23 cellular contexts compared by ENCODE assay signal in the genomic region with DNA sequence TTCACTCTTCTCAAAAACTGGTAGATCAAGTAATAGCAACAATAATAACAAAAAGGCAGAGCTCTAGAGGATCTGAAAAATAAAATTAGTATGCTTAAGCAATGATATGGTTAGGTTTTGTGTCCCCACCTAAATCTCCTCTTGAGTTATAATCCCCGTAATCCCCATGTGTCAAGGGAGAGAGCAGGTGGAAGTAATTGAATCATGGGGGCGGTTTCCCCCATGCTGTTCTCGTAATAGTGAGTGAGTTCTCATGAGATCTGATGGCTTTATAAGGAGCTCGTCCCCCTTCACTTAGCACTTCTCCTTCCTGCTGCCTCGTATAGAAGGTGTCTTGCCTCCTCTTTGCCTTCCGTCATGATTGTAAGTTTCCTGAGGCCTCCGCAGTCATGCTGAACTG.
A peak's percentile ranks its signal among the peaks of the same experiment; 100 is the strongest.
DNase-seq lines count a peak whose midpoint lies in the region; ATAC-seq, FAIRE-seq and TF ChIP-seq lines count a peak whose summit lies in the region.
"Had no signal": no experiment of that assay in that cellular context is flagged by ENCODE, and none has a peak within 500 bp of the region (broad histone marks: within the 10 kb centered on the region; RNA-seq: fewer than 3 reads in every experiment).

No MANE protein-coding gene starts in this region.

- H3K36me3 ChIP-seq in GM12878 (ENCODE audit: control insufficient read depth in 2 of 2, insufficient read depth in 2 of 2, low read length in 1 of 2), result no peaks in the 10 kb centered on the region
- no peaks in the 10 kb centered on the region for H3K36me3 ChIP-seq in neural progenitor cell
- H3K36me3 ChIP-seq in breast epithelium, result no peaks in the 10 kb centered on the region
- H3K36me3 ChIP-seq: BLaER1 had no signal

- RAD21 ChIA-PET in GM12878 (lab: Charles Lee; ENCODE audit: unreplicated experiment), result interaction anchor here (1.5 kb wide), 1 partner anchor 123 kb away, joined by 5 read pairs; no protein-coding TSS in a partner anchor

- TF ChIP-seq EP300 in GM12878 (IDR thresholded peaks at IDR 0.05; ENCODE audit: borderline replicate concordance in 1 of 2, control insufficient read depth in 1 of 2, low read depth in 2 of 2, low read length in 2 of 2), result no peak

- no peak overlapping the region for H3K27ac Mint-ChIP-seq in neural progenitor cell
- H3K27ac Mint-ChIP-seq: CD14-positive monocyte had no signal

- peak; percentile 35 for FAIRE-seq in GM12878 (lab: Jason Lieb, UNC)
- FAIRE-seq: A549, GM12891, GM19239 had no signal

- BruUV-seq in GM12878 (replicated peaks; lab: Mats Ljungman, UMichigan), result no TSS peak

- no peaks in the 10 kb centered on the region for H3K27me3 ChIP-seq in GM12878 (replicated peaks in 1 of 2; ENCODE audit: control insufficient read depth in 2 of 2, insufficient read depth in 2 of 2, low read length in 1 of 2)
- no peaks in the 10 kb centered on the region for H3K27me3 ChIP-seq in neural progenitor cell
- H3K27me3 ChIP-seq in breast epithelium, result no peaks in the 10 kb centered on the region
- H3K27me3 ChIP-seq: BLaER1 had no signal

- H3K4me3 ChIP-seq in GM12878, result no peak overlapping the region
- H3K4me3 ChIP-seq in neural progenitor cell, result no peak overlapping the region
- no peak overlapping the region for H3K4me3 ChIP-seq in breast epithelium
- H3K4me3 ChIP-seq: A549, BLaER1, GM23248 had no signal

- no peaks in the 10 kb centered on the region for H3K79me2 ChIP-seq in GM12878 (ENCODE audit: control insufficient read depth, insufficient read depth, low read length)
- no peaks in the 10 kb centered on the region for H3K79me2 ChIP-seq in neural progenitor cell (ENCODE audit: low read depth)

- in situ Hi-C loops in GM12878 (cut with MboI), result no loop called here

- no peaks in the 10 kb centered on the region for H3K36me3 Mint-ChIP-seq in neural progenitor cell
- H3K36me3 Mint-ChIP-seq: CD14-positive monocyte; CD4-positive, alpha-beta memory T cell had no signal

- SMC1A ChIA-PET in GM12878 (lab: Charles Lee; ENCODE audit: uncharacterized antibody, unreplicated experiment), result no interaction called here

- no peak for ATAC-seq in GM12878
- ATAC-seq: A549 had no signal

- TF ChIP-seq RAD21 in GM12878 (IDR thresholded peaks at IDR 0.05; ENCODE audit: insufficient read depth, low read depth, low read length), result no peak

- H2AFZ ChIP-seq in GM12878 (ENCODE audit: control insufficient read depth, low read depth, low read length) (no peak overlapping the region), neural progenitor cell (replicated peaks) (no peak overlapping the region)
- H2AFZ ChIP-seq: GM23248 had no signal

- H3K9ac ChIP-seq in GM12878 (ENCODE audit: control insufficient read depth, insufficient read depth, low read length), result no peak overlapping the region
- no peak overlapping the region for H3K9ac ChIP-seq in neural progenitor cell
- H3K9ac ChIP-seq: BLaER1, GM23248 had no signal

- peak; percentile 1 for DNase-seq in activated CD8-positive, alpha-beta memory T cell treated with anti-CD3 and anti-CD28 coated beads, Interleukin-2, amount 50 U/mL, for 48 hours
- DNase-seq in activated CD8-positive, alpha-beta memory T cell treated with anti-CD3 and anti-CD28 coated beads, Interleukin-2, amount 50 U/mL, for 4 hours, result no peak
- DNase-seq in NCI-H82 (lab: John Stamatoyannopoulos, UW), result peak; percentile 97
- DNase-seq in GM12878 (ENCODE audit: low read depth, low spot score), result no peak
- DNase-seq in neural progenitor cell (ENCODE audit: low spot score), result peak; percentile 7
- DNase-seq in stimulated activated CD4-positive, alpha-beta T cell treated with anti-CD3 and anti-CD28 coated beads, Interleukin-15, amount 100 ng/mL, for 24 hours, result no peak
- no peak for DNase-seq in breast epithelium (ENCODE audit: low spot score in 2 of 2)
- DNase-seq in effector CD4-positive, alpha-beta T cell, result no peak
- DNase-seq: Calu3; CD4-positive, alpha-beta memory T cell; DMS 273 treated with DMSO at 0.1 percent for 48 hours; DMS53; DND-41; EL; GM23248; HCEC 1CT had no signal

- no peak for TF ChIP-seq POLR2A in GM12878 (IDR thresholded peaks at IDR 0.05; ENCODE audit: low read depth, low read length)
- TF ChIP-seq POLR2A in breast epithelium (IDR thresholded peaks at IDR 0.05), result no peak

- POLR2A ChIA-PET in GM12878 (lab: Charles Lee), result no interaction called here

- peaks cover 3% of the 10 kb centered on the region for H3K4me1 Mint-ChIP-seq in neural progenitor cell
- H3K4me1 Mint-ChIP-seq: CD14-positive monocyte; CD4-positive, alpha-beta memory T cell had no signal

- H3K9me3 ChIP-seq in GM12878 (replicated peaks; ENCODE audit: control insufficient read depth, insufficient read depth, low read length), result no peaks in the 10 kb centered on the region; the same call in 2 of the 3 replicates
- no peaks in the 10 kb centered on the region for H3K9me3 ChIP-seq in neural progenitor cell (ENCODE audit: low read depth)
- H3K9me3 ChIP-seq in breast epithelium, result peaks cover 0 to 14% of the 10 kb centered on the region in 2 donors
- H3K9me3 ChIP-seq: A549 had no signal

- H3K27me3 Mint-ChIP-seq in neural progenitor cell (ENCODE audit: insufficient read depth, low read depth), result peaks cover 2% of the 10 kb centered on the region

- TF ChIP-seq CTCF in GM12878 (IDR thresholded peaks at IDR 0.05 in 2 of 3, conservative IDR thresholded peaks at IDR 0.05 in 1 of 3; ENCODE audit: control insufficient read depth in 2 of 3, extremely low read depth in 1 of 3, insufficient read depth in 1 of 3, low read depth in 3 of 3, low read length in 3 of 3) (no peak), neural progenitor cell (IDR thresholded peaks at IDR 0.05) (no peak), breast epithelium (IDR thresholded peaks at IDR 0.05) (no peak)

- H3K9me3 Mint-ChIP-seq in neural progenitor cell, result peaks cover 3% of the 10 kb centered on the region

- intact Hi-C loops in GM12878 (cut with micrococcal nuclease; ENCODE audit: unreplicated experiment) (no loop called here), breast epithelium (cut with DNase I; ENCODE audit: low total_unique reads) (no loop called here)

- H3K4me1 ChIP-seq in GM12878 (ENCODE audit: control insufficient read depth, insufficient read depth, low read length) (no peaks in the 10 kb centered on the region), neural progenitor cell (no peaks in the 10 kb centered on the region), breast epithelium (no peaks in the 10 kb centered on the region)
- H3K4me1 ChIP-seq: A549 had no signal

- H3K4me2 ChIP-seq in GM12878 (ENCODE audit: control insufficient read depth, insufficient read depth) (no peak overlapping the region), neural progenitor cell (no peak overlapping the region)
- H3K4me2 ChIP-seq: A549, BLaER1 had no signal

- H4K20me1 ChIP-seq in GM12878 (ENCODE audit: control insufficient read depth, insufficient read depth) (no peaks in the 10 kb centered on the region), neural progenitor cell (ENCODE audit: low read depth) (no peaks in the 10 kb centered on the region)
- H4K20me1 ChIP-seq: BLaER1 had no signal

- H3K27ac ChIP-seq in GM12878 (ENCODE audit: control insufficient read depth, insufficient read depth) (no peak overlapping the region), neural progenitor cell (no peak overlapping the region), breast epithelium (no peak overlapping the region)
- H3K27ac ChIP-seq: 22Rv1, A549, BLaER1, GM23248, HL-60 had no signal

- 44% methylated on average over 7 of the region's 7 CpGs for WGBS in GM12878 (ENCODE audit: insufficient coverage, insufficient replicate concordance, low lambda C conversion rate, missing lambda C conversion rate)

- peaks cover 9% of the 10 kb centered on the region for H3F3A ChIP-seq in neural progenitor cell (ENCODE audit: low read depth)

- no peak overlapping the region for H3K4me3 Mint-ChIP-seq in neural progenitor cell
- H3K4me3 Mint-ChIP-seq: CD14-positive monocyte; CD4-positive, alpha-beta memory T cell had no signal

- CTCF ChIA-PET in GM12878 (lab: Yijun Ruan, JAX), result interaction anchor here (1.4 kb wide), 1 partner anchor 123 kb away, joined by 6 read pairs; no protein-coding TSS in a partner anchor

TF ChIP-seq in GM12878, 131 proteins besides CTCF, POLR2A, EP300 and RAD21:
- TF ChIP-seq MXI1 (IDR thresholded peaks at IDR 0.05; ENCODE audit: low read depth, low read length), result no peak

Comparison
In these comparisons a context has a peak if more than half of its experiments do, and no peak if none do; other contexts are left out.
1. DNase-seq: peak in activated CD8-positive, alpha-beta memory T cell treated with anti-CD3 and anti-CD28 coated beads, Interleukin-2, amount 50 U/mL, for 48 hours (single experiment), NCI-H82 (single experiment) and neural progenitor cell (single experiment); none in activated CD8-positive, alpha-beta memory T cell treated with anti-CD3 and anti-CD28 coated beads, Interleukin-2, amount 50 U/mL, for 4 hours (single experiment), GM12878 (single experiment), stimulated activated CD4-positive, alpha-beta T cell treated with anti-CD3 and anti-CD28 coated beads, Interleukin-15, amount 100 ng/mL, for 24 hours (single experiment), breast epithelium (0 of 2) and effector CD4-positive, alpha-beta T cell (single experiment).